ENCODE assay signal across 2 cellular contexts in the genomic region with DNA sequence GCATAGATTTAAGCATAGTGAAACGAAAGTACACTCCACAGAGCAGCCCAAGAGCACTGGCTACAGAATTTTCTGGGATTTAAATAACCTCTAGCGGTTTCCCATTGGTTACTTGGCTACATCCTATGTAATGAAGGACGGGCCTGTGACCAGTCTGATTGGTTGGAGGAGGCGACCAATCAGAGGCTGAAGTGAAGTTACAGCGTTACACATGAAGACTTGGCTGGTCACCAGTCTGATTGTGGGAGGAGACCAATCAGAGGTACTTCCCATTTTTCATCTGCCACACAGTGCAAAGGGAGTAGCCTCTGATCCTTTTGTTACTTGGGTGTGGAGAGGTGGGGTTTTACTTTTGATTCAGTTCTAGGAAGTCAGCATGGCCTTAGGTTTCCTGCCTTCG.
TF ChIP-seq lines count a peak whose summit lies in the region.

No MANE protein-coding gene starts in this region.

TF ChIP-seq in IMR-90, 13 proteins besides CTCF, POLR2A, EP300 and RAD21:
- TF ChIP-seq RFX5 (IDR thresholded peaks at IDR 0.05; ENCODE audit: low read depth, low read length) (no peak), FOS (IDR thresholded peaks at IDR 0.05; ENCODE audit: low read depth, low read length) (no peak), MAFK (IDR thresholded peaks at IDR 0.05; ENCODE audit: low read depth, low read length) (no peak), SMC3 (IDR thresholded peaks at IDR 0.05; ENCODE audit: low read depth, low read length) (no peak), MXI1 (IDR thresholded peaks at IDR 0.05; ENCODE audit: borderline replicate concordance, low read depth, low read length) (no peak), BHLHE40 (IDR thresholded peaks at IDR 0.05; ENCODE audit: low read depth, low read length) (no peak), NFE2L2 (IDR thresholded peaks at IDR 0.05; ENCODE audit: low read depth, low read length) (no peak), CEBPB (IDR thresholded peaks at IDR 0.05; ENCODE audit: low read depth, low read length) (no peak), MAZ (IDR thresholded peaks at IDR 0.05; ENCODE audit: borderline replicate concordance, low read depth, low read length) (no peak), RCOR1 (IDR thresholded peaks at IDR 0.05; ENCODE audit: insufficient replicate concordance, low read length) (no peak), CHD1 (IDR thresholded peaks at IDR 0.05; ENCODE audit: low read depth, low read length) (no peak)
- TF ChIP-seq, protein P1, sequence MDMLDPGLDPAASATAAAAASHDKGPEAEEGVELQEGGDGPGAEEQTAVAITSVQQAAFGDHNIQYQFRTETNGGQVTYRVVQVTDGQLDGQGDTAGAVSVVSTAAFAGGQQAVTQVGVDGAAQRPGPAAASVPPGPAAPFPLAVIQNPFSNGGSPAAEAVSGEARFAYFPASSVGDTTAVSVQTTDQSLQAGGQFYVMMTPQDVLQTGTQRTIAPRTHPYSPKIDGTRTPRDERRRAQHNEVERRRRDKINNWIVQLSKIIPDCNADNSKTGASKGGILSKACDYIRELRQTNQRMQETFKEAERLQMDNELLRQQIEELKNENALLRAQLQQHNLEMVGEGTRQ (IDR thresholded peaks at IDR 0.05; ENCODE audit: low read depth, low read length): no peak
- TF ChIP-seq, protein P2, sequence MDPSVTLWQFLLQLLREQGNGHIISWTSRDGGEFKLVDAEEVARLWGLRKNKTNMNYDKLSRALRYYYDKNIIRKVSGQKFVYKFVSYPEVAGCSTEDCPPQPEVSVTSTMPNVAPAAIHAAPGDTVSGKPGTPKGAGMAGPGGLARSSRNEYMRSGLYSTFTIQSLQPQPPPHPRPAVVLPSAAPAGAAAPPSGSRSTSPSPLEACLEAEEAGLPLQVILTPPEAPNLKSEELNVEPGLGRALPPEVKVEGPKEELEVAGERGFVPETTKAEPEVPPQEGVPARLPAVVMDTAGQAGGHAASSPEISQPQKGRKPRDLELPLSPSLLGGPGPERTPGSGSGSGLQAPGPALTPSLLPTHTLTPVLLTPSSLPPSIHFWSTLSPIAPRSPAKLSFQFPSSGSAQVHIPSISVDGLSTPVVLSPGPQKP (IDR thresholded peaks at IDR 0.05; ENCODE audit: borderline replicate concordance, low read depth, low read length): no peak
TF ChIP-seq in IMR-90: peak in this region for 0.

TF ChIP-seq in SK-N-SH, 30 proteins besides CTCF, POLR2A, EP300 and RAD21:
- no peak for TF ChIP-seq TEAD4 (IDR thresholded peaks at IDR 0.05; ENCODE audit: borderline replicate concordance, insufficient read depth)
- no peak for TF ChIP-seq FOXJ3 (CRISPR knock-in tag; IDR thresholded peaks at IDR 0.05)
- TF ChIP-seq, protein P3, sequence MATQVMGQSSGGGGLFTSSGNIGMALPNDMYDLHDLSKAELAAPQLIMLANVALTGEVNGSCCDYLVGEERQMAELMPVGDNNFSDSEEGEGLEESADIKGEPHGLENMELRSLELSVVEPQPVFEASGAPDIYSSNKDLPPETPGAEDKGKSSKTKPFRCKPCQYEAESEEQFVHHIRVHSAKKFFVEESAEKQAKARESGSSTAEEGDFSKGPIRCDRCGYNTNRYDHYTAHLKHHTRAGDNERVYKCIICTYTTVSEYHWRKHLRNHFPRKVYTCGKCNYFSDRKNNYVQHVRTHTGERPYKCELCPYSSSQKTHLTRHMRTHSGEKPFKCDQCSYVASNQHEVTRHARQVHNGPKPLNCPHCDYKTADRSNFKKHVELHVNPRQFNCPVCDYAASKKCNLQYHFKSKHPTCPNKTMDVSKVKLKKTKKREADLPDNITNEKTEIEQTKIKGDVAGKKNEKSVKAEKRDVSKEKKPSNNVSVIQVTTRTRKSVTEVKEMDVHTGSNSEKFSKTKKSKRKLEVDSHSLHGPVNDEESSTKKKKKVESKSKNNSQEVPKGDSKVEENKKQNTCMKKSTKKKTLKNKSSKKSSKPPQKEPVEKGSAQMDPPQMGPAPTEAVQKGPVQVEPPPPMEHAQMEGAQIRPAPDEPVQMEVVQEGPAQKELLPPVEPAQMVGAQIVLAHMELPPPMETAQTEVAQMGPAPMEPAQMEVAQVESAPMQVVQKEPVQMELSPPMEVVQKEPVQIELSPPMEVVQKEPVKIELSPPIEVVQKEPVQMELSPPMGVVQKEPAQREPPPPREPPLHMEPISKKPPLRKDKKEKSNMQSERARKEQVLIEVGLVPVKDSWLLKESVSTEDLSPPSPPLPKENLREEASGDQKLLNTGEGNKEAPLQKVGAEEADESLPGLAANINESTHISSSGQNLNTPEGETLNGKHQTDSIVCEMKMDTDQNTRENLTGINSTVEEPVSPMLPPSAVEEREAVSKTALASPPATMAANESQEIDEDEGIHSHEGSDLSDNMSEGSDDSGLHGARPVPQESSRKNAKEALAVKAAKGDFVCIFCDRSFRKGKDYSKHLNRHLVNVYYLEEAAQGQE (IDR thresholded peaks at IDR 0.05; ENCODE audit: low read depth, low read length): no peak
- TF ChIP-seq, protein P4, sequence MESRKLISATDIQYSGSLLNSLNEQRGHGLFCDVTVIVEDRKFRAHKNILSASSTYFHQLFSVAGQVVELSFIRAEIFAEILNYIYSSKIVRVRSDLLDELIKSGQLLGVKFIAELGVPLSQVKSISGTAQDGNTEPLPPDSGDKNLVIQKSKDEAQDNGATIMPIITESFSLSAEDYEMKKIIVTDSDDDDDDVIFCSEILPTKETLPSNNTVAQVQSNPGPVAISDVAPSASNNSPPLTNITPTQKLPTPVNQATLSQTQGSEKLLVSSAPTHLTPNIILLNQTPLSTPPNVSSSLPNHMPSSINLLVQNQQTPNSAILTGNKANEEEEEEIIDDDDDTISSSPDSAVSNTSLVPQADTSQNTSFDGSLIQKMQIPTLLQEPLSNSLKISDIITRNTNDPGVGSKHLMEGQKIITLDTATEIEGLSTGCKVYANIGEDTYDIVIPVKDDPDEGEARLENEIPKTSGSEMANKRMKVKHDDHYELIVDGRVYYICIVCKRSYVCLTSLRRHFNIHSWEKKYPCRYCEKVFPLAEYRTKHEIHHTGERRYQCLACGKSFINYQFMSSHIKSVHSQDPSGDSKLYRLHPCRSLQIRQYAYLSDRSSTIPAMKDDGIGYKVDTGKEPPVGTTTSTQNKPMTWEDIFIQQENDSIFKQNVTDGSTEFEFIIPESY (IDR thresholded peaks at IDR 0.05; ENCODE audit: borderline replicate concordance, low read depth): no peak
- no peak for TF ChIP-seq EZH2phosphoT487 (IDR thresholded peaks at IDR 0.05; ENCODE audit: borderline replicate concordance, low read depth)
- no peak for TF ChIP-seq MEF2A (IDR thresholded peaks at IDR 0.05; ENCODE audit: borderline replicate concordance, low read depth)
- no peak for TF ChIP-seq SIN3A (IDR thresholded peaks at IDR 0.05; ENCODE audit: borderline replicate concordance, low read depth, low read length)
- no peak for TF ChIP-seq TAF1 (IDR thresholded peaks at IDR 0.05; ENCODE audit: borderline replicate concordance, low read depth, low read length)
- TF ChIP-seq, protein P5, sequence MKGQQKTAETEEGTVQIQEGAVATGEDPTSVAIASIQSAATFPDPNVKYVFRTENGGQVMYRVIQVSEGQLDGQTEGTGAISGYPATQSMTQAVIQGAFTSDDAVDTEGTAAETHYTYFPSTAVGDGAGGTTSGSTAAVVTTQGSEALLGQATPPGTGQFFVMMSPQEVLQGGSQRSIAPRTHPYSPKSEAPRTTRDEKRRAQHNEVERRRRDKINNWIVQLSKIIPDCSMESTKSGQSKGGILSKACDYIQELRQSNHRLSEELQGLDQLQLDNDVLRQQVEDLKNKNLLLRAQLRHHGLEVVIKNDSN (IDR thresholded peaks at IDR 0.05; ENCODE audit: borderline replicate concordance, low read depth): no peak
